18 cellular contexts compared by ENCODE assay signal in genomic region chr6:77180367-77180766, GRCh38.
"Had no signal": no experiment of that assay in that cellular context is flagged by ENCODE, and none has a peak within 500 bp of the region (broad histone marks: within the 10 kb centered on the region; RNA-seq: fewer than 3 reads in every experiment).

No MANE protein-coding gene starts in this region.

- H3K27ac ChIP-seq: adrenal gland, coronary artery, esophagus squamous epithelium, suprapubic skin had no signal

- H3K9me3 ChIP-seq: esophagus squamous epithelium, suprapubic skin had no signal

- H3K27me3 ChIP-seq: adrenal gland, esophagus squamous epithelium, suprapubic skin had no signal

- H3K4me3 ChIP-seq: adrenal gland, coronary artery, esophagus squamous epithelium, suprapubic skin had no signal

- ATAC-seq: activated CD8-positive, alpha-beta T cell treated with anti-CD3 and anti-CD28 coated beads for 36 hours; activated T-cell treated with anti-CD3 and anti-CD28 coated beads, Interleukin-2, amount 50 U/mL, for 4 hours; natural killer cell treated with Interleukin-12 subunit alpha and Interleukin-12 subunit beta and Interleukin-15 and Interleukin-18, amount 100 ng/mL, for 72 hours; right cardiac atrium had no signal

- H3K4me1 ChIP-seq: adrenal gland, esophagus squamous epithelium, suprapubic skin had no signal

- DNase-seq: activated CD4-positive, alpha-beta T cell treated with anti-CD3 and anti-CD28 coated beads for 4 hours; activated CD8-positive, alpha-beta T cell treated with anti-CD3 and anti-CD28 coated beads for 36 hours; activated effector memory CD4-positive, alpha-beta T cell treated with anti-CD3 and anti-CD28 coated beads, Interleukin-2, amount 50 U/mL, for 16 hours; activated T-cell treated with anti-CD3 and anti-CD28 coated beads, Interleukin-2, amount 50 U/mL, for 4 hours; adrenal gland; caudate nucleus; effector CD4-positive, alpha-beta T cell; esophagus squamous epithelium; hypothalamus; kidney glomerular epithelial cell; nucleus accumbens; posterior cingulate gyrus; right cardiac atrium; small intestine; trophoblast cell had no signal

- H3K36me3 ChIP-seq: adrenal gland, esophagus squamous epithelium, suprapubic skin had no signal
